In genomic region chr14:92122351-92122677, GRCh38 we compare ENCODE assay signal across 8 cellular contexts. TPM values are rescaled to one million over a fixed set of nuclear protein-coding genes. Genes with fewer than 3 reads are reported as not detected.
DNase-seq lines count a peak whose midpoint lies in the region; ATAC-seq and TF ChIP-seq lines count a peak whose summit lies in the region.

No MANE protein-coding gene starts in this region.

- peak overlapping the region; percentile 58 for H2AK5ac ChIP-seq in neuronal stem cell (ENCODE audit: low read depth, low read length)

- peak overlapping the region; percentile 92 for H3K18ac ChIP-seq in neuronal stem cell (ENCODE audit: low read length)

- peak overlapping the region; percentile 99 for H3K9ac ChIP-seq in HUES64 (ENCODE audit: low read depth, low read length)
- H3K9ac ChIP-seq in neuronal stem cell (ENCODE audit: low read depth, low read length, poor library complexity), result peak overlapping the region; percentile 95

- H3K36me3 ChIP-seq in HUES64 (ENCODE audit: insufficient read depth, low read length) (peaks cover 56% of the 10 kb centered on the region), gastroesophageal sphincter (peaks cover 0 to 27% of the 10 kb centered on the region in 2 donors), neuronal stem cell (replicated peaks in 1 of 2; ENCODE audit: control insufficient read depth in 2 of 2, insufficient read depth in 2 of 2, low read length in 2 of 2) (peaks cover 5 to 68% of the 10 kb centered on the region in 2 donors)

- peak overlapping the region; percentile 68 for H3K4me2 ChIP-seq in neuronal stem cell (ENCODE audit: insufficient read depth, low read length, poor library complexity, severe bottlenecking)

- H3K23ac ChIP-seq in neuronal stem cell (ENCODE audit: low read depth, low read length, poor library complexity), result peak overlapping the region; percentile 5

- no peak overlapping the region for H2BK120ac ChIP-seq in neuronal stem cell (ENCODE audit: low read depth, low read length)

- DNase-seq in ACHN, result peak; percentile 35
- peak; percentile 12 for DNase-seq in activated CD4-positive, alpha-beta T cell treated with anti-CD3 and anti-CD28 coated beads, Interleukin-2, amount 50 U/mL, for 1 hour
- peak; percentile 37 for DNase-seq in neuronal stem cell (ENCODE audit: low spot score)
- no peak for DNase-seq in HuH-7 (ENCODE audit: low spot score)

- ATAC-seq in gastroesophageal sphincter (peak; percentile 13), HG03469 (IDR thresholded peaks at IDR 0.05; ENCODE audit: unreplicated experiment) (no peak)

- in situ Hi-C loops in ACHN (cut with HindIII; ENCODE audit: low pct_ligation_motif_present, low pct_unique_long_range_greater_than_20kb, low sequenced_read_pairs), result no loop called here

- peak overlapping the region; percentile 10 for H3K14ac ChIP-seq in neuronal stem cell (ENCODE audit: low read length)

- no peak overlapping the region for H3K4ac ChIP-seq in neuronal stem cell (ENCODE audit: low read length)

- no peaks in the 10 kb centered on the region for H3K9me3 ChIP-seq in HUES64 (ENCODE audit: insufficient read depth, low read depth, low read length)
- no peaks in the 10 kb centered on the region for H3K9me3 ChIP-seq in gastroesophageal sphincter
- no peaks in the 10 kb centered on the region for H3K9me3 ChIP-seq in neuronal stem cell (replicated peaks in 1 of 2; ENCODE audit: control insufficient read depth in 2 of 2, insufficient read depth in 1 of 2, low read depth in 1 of 2, low read length in 2 of 2)

- 0 out of 2 replicates have a peak, but pooled peaks cover 2% of the 10 kb centered on the region for H3K4me1 ChIP-seq in HUES64 (ENCODE audit: insufficient read depth, low read length)
- peaks cover 0 to 79% (median 11%) of the 10 kb centered on the region in 3 donors for H3K4me1 ChIP-seq in gastroesophageal sphincter
- H3K4me1 ChIP-seq in neuronal stem cell (ENCODE audit: control insufficient read depth in 2 of 2, insufficient read depth in 1 of 2, low read depth in 1 of 2, low read length in 2 of 2), result peaks cover 2% of the 10 kb centered on the region in 2 donors

- no peak overlapping the region for H2BK15ac ChIP-seq in neuronal stem cell (ENCODE audit: low read length)

- no peak for TF ChIP-seq CTCF in gastroesophageal sphincter (IDR thresholded peaks at IDR 0.05)

- under 1% methylated on average over 22 of the region's 22 CpGs for WGBS in HUES64
- 0% methylated on average over 6 to 22 of the region's 22 CpGs for WGBS in gastroesophageal sphincter (ENCODE audit: low coverage in 1 of 2), 2 donors
- no CpG with 5 or more reads among the region's 22 CpGs for WGBS in neuronal stem cell (ENCODE audit: extremely low coverage in 2 of 2, insufficient read length in 2 of 2, insufficient replicate concordance in 1 of 2), 2 donors

- H3K79me1 ChIP-seq in neuronal stem cell (ENCODE audit: low read depth, low read length), result peaks cover 4% of the 10 kb centered on the region

- no peak for TF ChIP-seq EP300 in gastroesophageal sphincter (IDR thresholded peaks at IDR 0.05)

- no peak overlapping the region for H2BK12ac ChIP-seq in neuronal stem cell (ENCODE audit: low read length)

- H2BK5ac ChIP-seq in neuronal stem cell (ENCODE audit: low read length), result peak overlapping the region; percentile 40

- peak overlapping the region; percentile 97 for H2AFZ ChIP-seq in neuronal stem cell (ENCODE audit: low read length)

- H4K91ac ChIP-seq in neuronal stem cell (ENCODE audit: low read depth, low read length, poor library complexity), result no peak overlapping the region

- no peak overlapping the region for H4K8ac ChIP-seq in neuronal stem cell (ENCODE audit: low read depth, low read length)

- peak overlapping the region; percentile 81 for H3K4me3 ChIP-seq in GM08714 (ENCODE audit: low read length)
- H3K4me3 ChIP-seq in HUES64 (ENCODE audit: low read length), result peak overlapping the region; percentile 97
- peak overlapping the region; percentile 81 to 84 for H3K4me3 ChIP-seq in gastroesophageal sphincter
- H3K4me3 ChIP-seq in neuronal stem cell (ENCODE audit: low read length in 2 of 2), result peak overlapping the region; percentile 86 to 88

- H3K27ac ChIP-seq in HUES64 (ENCODE audit: low read depth, low read length) (peak overlapping the region; percentile 91), gastroesophageal sphincter (peak overlapping the region; percentile 91 to 97 (median 94)), neuronal stem cell (replicated peaks; ENCODE audit: low read length) (peak overlapping the region; percentile 83)

- H3K27me3 ChIP-seq in HUES64 (ENCODE audit: insufficient read depth, low read length) (no peaks in the 10 kb centered on the region), gastroesophageal sphincter (no peaks in the 10 kb centered on the region), neuronal stem cell (ENCODE audit: control insufficient read depth in 3 of 3, insufficient read depth in 3 of 3, low read depth in 1 of 3, low read length in 3 of 3) (no peaks in the 10 kb centered on the region)

- TF ChIP-seq POLR2A in gastroesophageal sphincter (IDR thresholded peaks at IDR 0.05), result no peak

RNA-seq across cellular contexts. Expression of gene CPSF2, which starts 0.5 kb away (rescaled TPM):
- 43.0 TPM for polyA plus RNA-seq in HUES64 (2013, experiment 1 of 2)
- 50.3 TPM for polyA plus RNA-seq in HUES64 (2013, experiment 2 of 2)
- 10 to 100 TPM; 32.8 to 62.4 (median 39.3) TPM for total RNA-seq in gastroesophageal sphincter
- 34.7 TPM for polyA plus RNA-seq in neuronal stem cell (2013, experiment 1 of 2)
- 36.6 TPM for polyA plus RNA-seq in neuronal stem cell (2013, experiment 2 of 2)

RNA-seq across cellular contexts. Expression of gene NDUFB1, which starts 0.8 kb away (rescaled TPM):
- 195 TPM for polyA plus RNA-seq in HUES64 (2013, experiment 1 of 2)
- polyA plus RNA-seq in HUES64 (2013, experiment 2 of 2), result 193 TPM
- total RNA-seq in gastroesophageal sphincter, result 100 to 1,000 TPM; 258 to 481 (median 412) TPM
- 547 TPM for polyA plus RNA-seq in neuronal stem cell (2013, experiment 1 of 2)
- polyA plus RNA-seq in neuronal stem cell (2013, experiment 2 of 2), result 534 TPM

RNA-seq across cellular contexts. Expression of gene ATXN3, which starts 15.9 kb away (rescaled TPM):
- 22.6 TPM for polyA plus RNA-seq in HUES64 (2013, experiment 1 of 2)
- 31.6 TPM for polyA plus RNA-seq in HUES64 (2013, experiment 2 of 2)
- total RNA-seq in gastroesophageal sphincter, result 10 to 100 TPM; 43.1 to 63.0 (median 54.1) TPM
- 18.4 TPM for polyA plus RNA-seq in neuronal stem cell (2013, experiment 1 of 2)
- 20.3 TPM for polyA plus RNA-seq in neuronal stem cell (2013, experiment 2 of 2)
